In genomic region chr10:114315566-114316420, GRCh38 we compare ENCODE assay signal across 24 cellular contexts.
A peak's percentile ranks its signal among the peaks of the same experiment; 100 is the strongest.
DNase-seq lines count a peak whose midpoint lies in the region; FAIRE-seq and TF ChIP-seq lines count a peak whose summit lies in the region.
"Had no signal": no experiment of that assay in that cellular context is flagged by ENCODE, and none has a peak within 500 bp of the region (broad histone marks: within the 10 kb centered on the region; RNA-seq: fewer than 3 reads in every experiment).

No MANE protein-coding gene starts in this region.

- 81% methylated on average over 21 of the region's 22 CpGs; no CpG with 5 or more reads in 1 of the 2 experiments for WGBS in H1 (ENCODE audit: extremely low coverage in 1 of 2, insufficient coverage in 1 of 2, insufficient read length in 1 of 2, insufficient replicate concordance in 2 of 2, low coverage in 1 of 2, low lambda C conversion rate in 2 of 2, missing lambda C conversion rate in 1 of 2), 2 experiments
- 71 to 88% (median 77%) methylated on average over 16 to 22 of the region's 22 CpGs for WGBS in spleen, 5 donors

- H3F3A ChIP-seq in neural progenitor cell (ENCODE audit: low read depth): no peaks in the 10 kb centered on the region

- no peaks in the 10 kb centered on the region for H3K79me1 ChIP-seq in H1 (ENCODE audit: low read depth, low read length)

- H2AK5ac ChIP-seq in H1 (ENCODE audit: low read depth, low read length): no peak overlapping the region

- H3K4me3 Mint-ChIP-seq in chondrocyte (ENCODE audit: unreplicated experiment): no peak overlapping the region
- H3K4me3 Mint-ChIP-seq in neural progenitor cell: no peak overlapping the region
- H3K4me3 Mint-ChIP-seq: CD4-positive, CD25-positive, alpha-beta regulatory T cell; H9; HFFc6 had no signal

- H3K9me3 Mint-ChIP-seq in chondrocyte (ENCODE audit: low read depth) (no peaks in the 10 kb centered on the region), neural progenitor cell (no peaks in the 10 kb centered on the region)
- H3K9me3 Mint-ChIP-seq: CD4-positive, CD25-positive, alpha-beta regulatory T cell; H9; HFFc6 had no signal

- H3K4me2 ChIP-seq in H1 (ENCODE audit: insufficient read depth in 1 of 2, low read depth in 2 of 2, low read length in 2 of 2) (no peak overlapping the region), neural progenitor cell (no peak overlapping the region)
- H3K4me2 ChIP-seq: KMS-11 had no signal

- H4K8ac ChIP-seq in H1 (ENCODE audit: extremely low read depth, insufficient read depth, low read length): peak overlapping the region; percentile 62; the same call in 1 of the 2 replicates

- H3K18ac ChIP-seq in H1 (ENCODE audit: extremely low read depth, low read length): no peak overlapping the region; the same call in 1 of the 2 replicates

- peaks cover 0 to 7% (median 5%) of the 10 kb centered on the region in 4 experiments; a peak in 5 of 7 replicates for H3K4me1 ChIP-seq in H1 (replicated peaks in 1 of 4; ENCODE audit: control insufficient read depth in 3 of 4, insufficient read depth in 4 of 4, low read length in 3 of 4)
- H3K4me1 ChIP-seq in neural progenitor cell: no peaks in the 10 kb centered on the region
- H3K4me1 ChIP-seq in spleen: peaks cover 0 to 29% (median 5%) of the 10 kb centered on the region in 6 donors

- no peak overlapping the region for H3K14ac ChIP-seq in H1 (ENCODE audit: insufficient read length)

- DNase-seq in chondrocyte (ENCODE audit: low spot score) (peak; percentile 93), H1 (ENCODE audit: low read depth in 1 of 2, low spot score in 2 of 2) (no peak), neural progenitor cell (ENCODE audit: low spot score) (no peak), spleen (peak; percentile 71), D721Med (ENCODE audit: insufficient read length, low spot score) (no peak), DMS114 treated with DMSO at 0.1 percent for 48 hours (lab: John Stamatoyannopoulos, UW; ENCODE audit: unreplicated experiment) (no peak), DMS 273 (lab: John Stamatoyannopoulos, UW; ENCODE audit: unreplicated experiment) (no peak)
- DNase-seq: CD4-positive, CD25-positive, alpha-beta regulatory T cell; DMS 273 treated with DMSO at 0.1 percent for 48 hours; DND-41; H9; HFFc6; IMR-90; MV-4-11; NCI-H1694 treated with DMSO at 0.1 percent for 48 hours; NCI-H2081 treated with DMSO at 0.1 percent for 48 hours; NCI-H2171 treated with DMSO at 0.1 percent for 48 hours; NCI-H446; NCI-H526; OCI-M1; Right ventricle myocardium superior had no signal

- H3K56ac ChIP-seq in H1 (replicated peaks; ENCODE audit: insufficient read length, low read depth, low read length): no peak overlapping the region

- TF ChIP-seq POLR2A in H1 (IDR thresholded peaks at IDR 0.05; ENCODE audit: control extremely low read depth in 1 of 2, low read depth in 2 of 2, low read length in 2 of 2) (no peak), spleen (IDR thresholded peaks at IDR 0.05) (no peak)

- H2BK20ac ChIP-seq in H1 (ENCODE audit: low read length): no peak overlapping the region

- no peaks in the 10 kb centered on the region for H3K27me3 ChIP-seq in H1 (replicated peaks in 1 of 4; ENCODE audit: control insufficient read depth in 3 of 4, extremely low read depth in 1 of 4, insufficient read depth in 3 of 4, low read length in 3 of 4)
- no peaks in the 10 kb centered on the region for H3K27me3 ChIP-seq in neural progenitor cell
- no peaks in the 10 kb centered on the region for H3K27me3 ChIP-seq in spleen (replicated peaks in 1 of 7)

- TF ChIP-seq CTCF in chondrocyte (IDR thresholded peaks at IDR 0.05) (no peak), H1 (IDR thresholded peaks at IDR 0.05; ENCODE audit: control extremely low read depth in 1 of 3, insufficient read depth in 1 of 3, low read depth in 1 of 3, low read length in 3 of 3) (no peak), neural progenitor cell (IDR thresholded peaks at IDR 0.05) (no peak), spleen (IDR thresholded peaks at IDR 0.05 in 8 of 11, conservative IDR thresholded peaks at IDR 0.05 in 3 of 11) (no peak), D721Med (IDR thresholded peaks at IDR 0.05; ENCODE audit: insufficient read depth, missing control alignments) (no peak)

- TF ChIP-seq EP300 in H1 (IDR thresholded peaks at IDR 0.05; ENCODE audit: borderline replicate concordance in 1 of 2, low read depth in 2 of 2, low read length in 2 of 2): no peak

- no peak overlapping the region for H4K5ac ChIP-seq in H1 (ENCODE audit: insufficient read length, low read depth, low read length)

- H3K27ac Mint-ChIP-seq in chondrocyte (ENCODE audit: unreplicated experiment): no peak overlapping the region
- H3K27ac Mint-ChIP-seq in neural progenitor cell: peak overlapping the region; percentile 65
- H3K27ac Mint-ChIP-seq: CD4-positive, CD25-positive, alpha-beta regulatory T cell; H9; HFFc6 had no signal

- no peak overlapping the region for H4K91ac ChIP-seq in H1 (replicated peaks; ENCODE audit: insufficient read length, low read length)

- H3K79me2 ChIP-seq in H1 (ENCODE audit: control insufficient read depth in 1 of 2, insufficient read depth in 2 of 2, low read length in 2 of 2) (no peaks in the 10 kb centered on the region), neural progenitor cell (ENCODE audit: low read depth) (no peaks in the 10 kb centered on the region)

- H2AFZ ChIP-seq in H1 (ENCODE audit: low read length): no peak overlapping the region
- peak overlapping the region; percentile 68 for H2AFZ ChIP-seq in neural progenitor cell (replicated peaks)

- H3K4me1 Mint-ChIP-seq in chondrocyte (ENCODE audit: low read depth) (peaks cover 2% of the 10 kb centered on the region), neural progenitor cell (peaks cover 29% of the 10 kb centered on the region)
- H3K4me1 Mint-ChIP-seq: CD4-positive, CD25-positive, alpha-beta regulatory T cell had no signal

- no peak overlapping the region for H2BK120ac ChIP-seq in H1 (replicated peaks; ENCODE audit: low read depth, low read length)

- no peak overlapping the region for H2BK15ac ChIP-seq in H1 (ENCODE audit: low read length)

- TF ChIP-seq RAD21 in H1 (IDR thresholded peaks at IDR 0.05 in 1 of 2, conservative IDR thresholded peaks at IDR 0.05 in 1 of 2; ENCODE audit: low read depth in 2 of 2, low read length in 2 of 2): no peak

- no peak for FAIRE-seq in H1 (lab: Jason Lieb, UNC)
- no peak for FAIRE-seq in D721Med (lab: Jason Lieb, UNC)
- FAIRE-seq: GM12878, HTR-8/SVneo had no signal

- H3K9me3 ChIP-seq in H1 (ENCODE audit: insufficient read depth in 2 of 2, low read depth in 1 of 2, low read length in 1 of 2) (no peaks in the 10 kb centered on the region), neural progenitor cell (ENCODE audit: low read depth) (no peaks in the 10 kb centered on the region), spleen (no peaks in the 10 kb centered on the region)

- H3K36me3 ChIP-seq in H1 (ENCODE audit: control insufficient read depth in 2 of 4, insufficient read depth in 4 of 4, low read length in 3 of 4): no peaks in the 10 kb centered on the region
- H3K36me3 ChIP-seq in neural progenitor cell: no peaks in the 10 kb centered on the region
- H3K36me3 ChIP-seq in spleen: peaks cover 0 to 57% (median 13%) of the 10 kb centered on the region in 6 donors

- POLR2A ChIA-PET in H1 (lab: Charles Lee; ENCODE audit: partially characterized antibody): no interaction called here

- H3K9ac ChIP-seq in H1 (replicated peaks in 1 of 4; ENCODE audit: extremely low read depth in 1 of 4, low read depth in 3 of 4, low read length in 3 of 4): no peak overlapping the region
- no peak overlapping the region for H3K9ac ChIP-seq in neural progenitor cell
- H3K9ac ChIP-seq: KMS-11 had no signal

- H3K36me3 Mint-ChIP-seq in chondrocyte (ENCODE audit: low read depth) (peaks cover 1% of the 10 kb centered on the region), neural progenitor cell (peaks cover 11% of the 10 kb centered on the region)
- H3K36me3 Mint-ChIP-seq: CD4-positive, CD25-positive, alpha-beta regulatory T cell had no signal

- H3K4ac ChIP-seq in H1 (replicated peaks; ENCODE audit: insufficient read length, low read depth, low read length): no peak overlapping the region

- no peak overlapping the region for H3K27ac ChIP-seq in H1 (ENCODE audit: low read depth, low read length)
- no peak overlapping the region for H3K27ac ChIP-seq in neural progenitor cell
- H3K27ac ChIP-seq in spleen: peak overlapping the region in 7 of 8 donors; percentile 23 to 80 (median 51)
- H3K27ac ChIP-seq: KMS-11 had no signal

- no peak overlapping the region for H2BK5ac ChIP-seq in H1 (ENCODE audit: low read depth, low read length)

- H3K4me3 ChIP-seq in H1 (ENCODE audit: extremely low read depth in 1 of 4, insufficient read depth in 2 of 4, low read depth in 3 of 4, low read length in 4 of 4): no peak overlapping the region
- H3K4me3 ChIP-seq in neural progenitor cell: no peak overlapping the region
- no peak overlapping the region for H3K4me3 ChIP-seq in spleen
- H3K4me3 ChIP-seq: GM12878 had no signal

- H2BK12ac ChIP-seq in H1 (ENCODE audit: low read depth, low read length): no peak overlapping the region

- H3K23me2 ChIP-seq in H1 (ENCODE audit: low read depth, low read length): peaks cover 2% of the 10 kb centered on the region; the same call in 1 of the 2 replicates

- no peak overlapping the region for H3K23ac ChIP-seq in H1 (ENCODE audit: insufficient read length)

- H3K27me3 Mint-ChIP-seq in chondrocyte (ENCODE audit: low read depth): no peaks in the 10 kb centered on the region
- peaks cover 7% of the 10 kb centered on the region for H3K27me3 Mint-ChIP-seq in neural progenitor cell (ENCODE audit: insufficient read depth, low read depth)

- H4K20me1 ChIP-seq in H1 (replicated peaks in 1 of 2; ENCODE audit: control insufficient read depth in 1 of 2, insufficient read depth in 2 of 2, low read length in 2 of 2) (no peaks in the 10 kb centered on the region), neural progenitor cell (ENCODE audit: low read depth) (no peaks in the 10 kb centered on the region)

- CTCF ChIA-PET in H1 (lab: Charles Lee; ENCODE audit: partially characterized antibody): interaction anchor here (0.7 to 1.5 kb wide), 8 partner anchors 9 to 388 kb away, joined by 3 to 6 read pairs (median 3); no protein-coding TSS in a partner anchor

- intact Hi-C loops in spleen (cut with DNase I; ENCODE audit: low total_unique reads): no loop called here

TF ChIP-seq in H1, 55 proteins besides CTCF, POLR2A, EP300 and RAD21 (continues in another document):
- no peak for TF ChIP-seq CTBP2 (IDR thresholded peaks at IDR 0.05; ENCODE audit: borderline replicate concordance, insufficient read depth, insufficient read length, low read length)
- no peak for TF ChIP-seq KDM1A (IDR thresholded peaks at IDR 0.05; ENCODE audit: borderline replicate concordance, low read length)
- TF ChIP-seq NRF1 (IDR thresholded peaks at IDR 0.05; ENCODE audit: low read depth, low read length): no peak
- TF ChIP-seq SRF (IDR thresholded peaks at IDR 0.05; ENCODE audit: low read depth, low read length): no peak
- TF ChIP-seq MAX (IDR thresholded peaks at IDR 0.05): no peak
- no peak for TF ChIP-seq MAFK (IDR thresholded peaks at IDR 0.05; ENCODE audit: low read depth, low read length)
- TF ChIP-seq SP2 (IDR thresholded peaks at IDR 0.05; ENCODE audit: low read length): no peak

Comparison
In these comparisons a context has a peak if more than half of its experiments do, and no peak if none do; other contexts are left out.
1. DNase-seq: peak in chondrocyte (single experiment) and spleen (single experiment); none in H1 (0 of 2), neural progenitor cell (single experiment), D721Med (single experiment), DMS114 treated with DMSO at 0.1 percent for 48 hours (single experiment) and DMS 273 (single experiment).
2. H3K27ac ChIP-seq: peak in spleen (7 of 8); none in H1 (single experiment) and neural progenitor cell (single experiment).